Comparison of ENCODE assay signal across 1 cellular context in genomic region chr1:243716901-243717300, GRCh38.
TF ChIP-seq lines count a peak whose summit lies in the region.

No MANE protein-coding gene starts in this region.

TF ChIP-seq in SK-N-SH, 30 proteins besides CTCF, POLR2A, EP300 and RAD21 (continued from another document):
- TF ChIP-seq REST (IDR thresholded peaks at IDR 0.05; ENCODE audit: low read depth, low read length) (no peak), MAX (IDR thresholded peaks at IDR 0.05; ENCODE audit: low read depth) (no peak)
